ENCODE assay signal across 26 cellular contexts in the genomic region with DNA sequence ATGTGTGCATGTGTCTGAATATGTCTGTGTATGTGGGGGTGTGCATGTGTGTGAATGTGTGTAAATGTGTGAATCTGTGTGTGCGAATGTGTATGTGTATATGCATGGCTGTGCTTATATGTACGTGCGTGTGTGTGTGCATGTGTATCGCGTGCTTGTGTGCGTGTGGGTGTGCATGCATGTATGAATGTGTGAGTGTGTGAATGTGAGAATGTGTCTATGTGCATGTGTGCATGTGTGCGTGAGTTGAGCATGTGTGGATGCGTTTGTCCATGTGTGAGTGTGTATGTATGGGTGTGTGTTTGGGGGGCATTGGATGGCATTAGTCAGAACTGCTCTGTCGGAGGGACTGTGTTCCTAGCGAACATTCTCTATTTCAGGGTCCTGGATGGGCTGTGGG. TPM values are rescaled to one million over a fixed set of nuclear protein-coding genes. Genes with fewer than 3 reads are reported as not detected.
"Had no signal": no experiment of that assay in that cellular context is flagged by ENCODE, and none has a peak within 500 bp of the region (broad histone marks: within the 10 kb centered on the region; RNA-seq: fewer than 3 reads in every experiment).

No MANE protein-coding gene starts in this region.

- H3K4me3 ChIP-seq: mucosa of descending colon, psoas muscle, sigmoid colon, thoracic aorta, vagina had no signal

- H3K9me3 ChIP-seq: mucosa of descending colon, psoas muscle, sigmoid colon, thoracic aorta, vagina had no signal

- H3K9ac ChIP-seq: parathyroid adenoma had no signal

- DNase-seq: activated CD4-positive, alpha-beta T cell treated with anti-CD3 and anti-CD28 coated beads for 48 hours; activated CD4-positive, alpha-beta T cell treated with anti-CD3 and anti-CD28 coated beads, Interleukin-2, amount 50 U/mL, for 48 hours; activated CD8-positive, alpha-beta memory T cell treated with anti-CD3 and anti-CD28 coated beads, Interleukin-2, amount 50 U/mL, for 48 hours; activated gamma-delta T cell; activated naive CD4-positive, alpha-beta T cell treated with anti-CD3 and anti-CD28 coated beads, Interleukin-2, amount 50 U/mL, for 16 hours; activated T-cell treated with anti-CD3 and anti-CD28 coated beads, Interleukin-2, amount 50 U/mL, for 24 hours; dermis blood vessel endothelial cell; effector CD4-positive, alpha-beta T cell; left ventricle myocardium superior; mucosa of descending colon; sigmoid colon; small intestine; stimulated activated CD4-positive, alpha-beta T cell treated with anti-CD3 and anti-CD28 coated beads, Interleukin-4, amount 100 ng/mL, for 24 hours had no signal

- H2AFZ ChIP-seq: parathyroid adenoma had no signal

- H3K27ac ChIP-seq: epithelial cell of prostate, parathyroid adenoma, psoas muscle, sigmoid colon, thoracic aorta, vagina had no signal

- H3K36me3 ChIP-seq: sigmoid colon, thoracic aorta, vagina had no signal

- H3K27me3 ChIP-seq: vagina had no signal

- H3K79me2 ChIP-seq: parathyroid adenoma had no signal

- ATAC-seq: left ventricle myocardium superior; mucosa of descending colon; natural killer cell treated with Interleukin-12 subunit alpha and Interleukin-12 subunit beta and Interleukin-15 and Interleukin-18, amount 100 ng/mL, for 72 hours; psoas muscle; stimulated activated effector memory CD8-positive, alpha-beta T cell treated with anti-CD3 and anti-CD28 coated beads, Interleukin-12 subunit alpha, Interleukin-12 subunit beta, amount 100 ng/mL, for 72 hours had no signal

- FAIRE-seq: colon, frontal cortex, islet of Langerhans, small intestine had no signal

- H3K4me1 ChIP-seq: parathyroid adenoma, psoas muscle, sigmoid colon had no signal

RNA-seq across cellular contexts. Expression of a gene that starts 52.4 kb away (rescaled TPM):
- total RNA-seq: dermis blood vessel endothelial cell; frontal cortex; left ventricle myocardium superior; lung microvascular endothelial cell; mesenteric fat pad; myocyte; natural killer cell treated with Interleukin-12 subunit alpha and Interleukin-12 subunit beta and Interleukin-15 and Interleukin-18, amount 100 ng/mL, for 72 hours; psoas muscle; sigmoid colon; vagina had no signal
- polyA plus RNA-seq: psoas muscle had no signal
